In genomic region chr7:134781171-134781570, GRCh38 we compare ENCODE assay signal across 14 cellular contexts. TPM values are rescaled to one million over a fixed set of nuclear protein-coding genes. Genes with fewer than 3 reads are reported as not detected.
DNase-seq lines count a peak whose midpoint lies in the region; ATAC-seq, FAIRE-seq and TF ChIP-seq lines count a peak whose summit lies in the region.
"Had no signal": no experiment of that assay in that cellular context is flagged by ENCODE, and none has a peak within 500 bp of the region (broad histone marks: within the 10 kb centered on the region; RNA-seq: fewer than 3 reads in every experiment).

No MANE protein-coding gene starts in this region.

- peaks cover 28% of the 10 kb centered on the region for H3K4me1 Mint-ChIP-seq in neural crest cell
- peaks cover 12% of the 10 kb centered on the region for H3K4me1 Mint-ChIP-seq in activated naive CD4-positive, alpha-beta T cell treated with anti-CD3 and anti-CD28 coated beads for 36 hours (ENCODE audit: low read depth)
- H3K4me1 Mint-ChIP-seq in CD4-positive, alpha-beta memory T cell = no peaks in the 10 kb centered on the region

- H3K36me3 Mint-ChIP-seq in neural crest cell (ENCODE audit: low read depth) = no peaks in the 10 kb centered on the region
- H3K36me3 Mint-ChIP-seq in activated naive CD4-positive, alpha-beta T cell treated with anti-CD3 and anti-CD28 coated beads for 36 hours (ENCODE audit: low read depth) = no peaks in the 10 kb centered on the region
- H3K36me3 Mint-ChIP-seq in CD4-positive, alpha-beta memory T cell = no peaks in the 10 kb centered on the region
- H3K36me3 Mint-ChIP-seq: T-cell had no signal

- H3K4me3 ChIP-seq in right lobe of liver (peak overlapping the region; percentile 2 to 39 (median 35)), HepG2 (replicated peaks in 1 of 3; ENCODE audit: insufficient read depth in 1 of 3, low read depth in 2 of 3, low read length in 3 of 3) (no peak overlapping the region), esophagus squamous epithelium (peak overlapping the region; percentile 30 to 64 (median 54))
- no peak overlapping the region for H3K4me3 ChIP-seq in CD4-positive, alpha-beta memory T cell (ENCODE audit: low read length in 2 of 2)

- peak overlapping the region; percentile 1 for H3K4me3 Mint-ChIP-seq in neural crest cell
- H3K4me3 Mint-ChIP-seq in activated naive CD4-positive, alpha-beta T cell treated with anti-CD3 and anti-CD28 coated beads for 36 hours = no peak overlapping the region
- H3K4me3 Mint-ChIP-seq in CD4-positive, alpha-beta memory T cell = no peak overlapping the region
- H3K4me3 Mint-ChIP-seq: T-cell had no signal

- intact Hi-C loops in right lobe of liver (cut with DNase I) = no loop called here
- intact Hi-C loops in HepG2 (cut with micrococcal nuclease; ENCODE audit: unreplicated experiment) = no loop called here
- intact Hi-C loops in esophagus squamous epithelium (cut with DNase I) = no loop called here
- intact Hi-C loops in activated naive CD4-positive, alpha-beta T cell treated with anti-CD3 and anti-CD28 coated beads for 36 hours (cut with micrococcal nuclease) = no loop called here
- intact Hi-C loops in CD4-positive, alpha-beta memory T cell (cut with micrococcal nuclease) = no loop called here

- in situ Hi-C loops in HepG2 (cut with HindIII; ENCODE audit: extremely low pct_ligation_motif_present, low pct_unique_long_range_greater_than_20kb) = no loop called here

- CTCF ChIA-PET in HepG2 (lab: Yijun Ruan, JAX; ENCODE audit: low intra/inter-chr PET ratio, low total read pairs) = no interaction called here
- CTCF ChIA-PET in activated naive CD4-positive, alpha-beta T cell treated with anti-CD3 and anti-CD28 coated beads for 36 hours (lab: Charles Lee) = no interaction called here
- CTCF ChIA-PET in CD4-positive, alpha-beta memory T cell (lab: Charles Lee; ENCODE audit: partially characterized antibody) = no interaction called here

- H3K9ac ChIP-seq in HepG2 (ENCODE audit: insufficient read depth, low read depth, low read length) = no peak overlapping the region

- FAIRE-seq in HepG2 (lab: Jason Lieb, UNC) = no peak

- TF ChIP-seq POLR2A in right lobe of liver (IDR thresholded peaks at IDR 0.05) (no peak), HepG2 (IDR thresholded peaks at IDR 0.05; ENCODE audit: insufficient read depth in 1 of 2, low read depth in 2 of 2, low read length in 2 of 2) (no peak), esophagus squamous epithelium (IDR thresholded peaks at IDR 0.05) (no peak)

- TF ChIP-seq EP300 in HepG2 (IDR thresholded peaks at IDR 0.05; ENCODE audit: low read depth in 2 of 2, low read length in 2 of 2) (no peak), HepG2 (CRISPR knock-in tag; IDR thresholded peaks at IDR 0.05; ENCODE audit: borderline replicate concordance) (no peak)

- H3K36me3 ChIP-seq in right lobe of liver = no peaks in the 10 kb centered on the region
- no peaks in the 10 kb centered on the region for H3K36me3 ChIP-seq in HepG2 (replicated peaks in 1 of 2; ENCODE audit: control insufficient read depth in 1 of 2, insufficient read depth in 2 of 2, low read length in 2 of 2)
- no peaks in the 10 kb centered on the region for H3K36me3 ChIP-seq in esophagus squamous epithelium
- no peaks in the 10 kb centered on the region for H3K36me3 ChIP-seq in CD4-positive, alpha-beta memory T cell (ENCODE audit: insufficient read depth, low read length)

- no peaks in the 10 kb centered on the region for H3K4me1 ChIP-seq in right lobe of liver
- peaks cover 15% of the 10 kb centered on the region for H3K4me1 ChIP-seq in HepG2 (ENCODE audit: insufficient read depth, low read length)
- peaks cover 4 to 39% (median 6%) of the 10 kb centered on the region in 3 donors for H3K4me1 ChIP-seq in esophagus squamous epithelium
- H3K4me1 ChIP-seq in CD4-positive, alpha-beta memory T cell (ENCODE audit: insufficient read depth, low read length) = no peaks in the 10 kb centered on the region

- H3K9me3 ChIP-seq in right lobe of liver = no peaks in the 10 kb centered on the region
- no peaks in the 10 kb centered on the region for H3K9me3 ChIP-seq in HepG2 (ENCODE audit: low read length)
- no peaks in the 10 kb centered on the region for H3K9me3 ChIP-seq in esophagus squamous epithelium
- no peaks in the 10 kb centered on the region for H3K9me3 ChIP-seq in CD4-positive, alpha-beta memory T cell (ENCODE audit: control insufficient read depth in 1 of 2, low read length in 2 of 2)

- no peak for DNase-seq in right lobe of liver
- DNase-seq in HepG2 (ENCODE audit: low spot score) = no peak
- DNase-seq in esophagus squamous epithelium (lab: John Stamatoyannopoulos, UW) = no peak
- DNase-seq in neural crest cell (ENCODE audit: low read depth, low spot score) = no peak
- DNase-seq in activated naive CD4-positive, alpha-beta T cell treated with anti-CD3 and anti-CD28 coated beads for 36 hours = no peak
- no peak for DNase-seq in T-helper 9 cell
- DNase-seq in CD4-positive, alpha-beta memory T cell = no peak
- DNase-seq: AML-193, cortex of kidney, islet precursor cell, Kasumi-1, NCI-H446, T-cell had no signal

- no peaks in the 10 kb centered on the region for H3K27me3 Mint-ChIP-seq in neural crest cell (ENCODE audit: low read depth)
- H3K27me3 Mint-ChIP-seq in activated naive CD4-positive, alpha-beta T cell treated with anti-CD3 and anti-CD28 coated beads for 36 hours (ENCODE audit: low read depth) = no peaks in the 10 kb centered on the region
- no peaks in the 10 kb centered on the region for H3K27me3 Mint-ChIP-seq in CD4-positive, alpha-beta memory T cell
- H3K27me3 Mint-ChIP-seq: T-cell had no signal

- BruUV-seq in HepG2 (replicated peaks; lab: Mats Ljungman, UMichigan) = no TSS peak

- POLR2A ChIA-PET in HepG2 (lab: Yijun Ruan, JAX) = no interaction called here
- POLR2A ChIA-PET in CD4-positive, alpha-beta memory T cell (lab: Charles Lee; ENCODE audit: partially characterized antibody) = no interaction called here

- peak overlapping the region; percentile 5 to 63 (median 22) for H3K27ac ChIP-seq in right lobe of liver
- H3K27ac ChIP-seq in HepG2 (ENCODE audit: extremely low read length, insufficient read depth, low read length) = no peak overlapping the region
- peak overlapping the region; percentile 63 to 90 (median 87) for H3K27ac ChIP-seq in esophagus squamous epithelium
- no peak overlapping the region for H3K27ac ChIP-seq in CD4-positive, alpha-beta memory T cell (ENCODE audit: low read depth, low read length)

- no peak overlapping the region for H3K4me2 ChIP-seq in HepG2 (ENCODE audit: low read depth, low read length)

- no peaks in the 10 kb centered on the region for H3K9me3 Mint-ChIP-seq in neural crest cell
- H3K9me3 Mint-ChIP-seq in activated naive CD4-positive, alpha-beta T cell treated with anti-CD3 and anti-CD28 coated beads for 36 hours = no peaks in the 10 kb centered on the region
- H3K9me3 Mint-ChIP-seq in CD4-positive, alpha-beta memory T cell = peaks cover 0 to 3% (median 0%) of the 10 kb centered on the region in 8 donors
- H3K9me3 Mint-ChIP-seq: T-cell had no signal

- H4K20me1 ChIP-seq in HepG2 (ENCODE audit: insufficient read depth, low read length) = no peaks in the 10 kb centered on the region

- H3K27ac Mint-ChIP-seq in neural crest cell (ENCODE audit: unreplicated experiment) = no peak overlapping the region
- H3K27ac Mint-ChIP-seq in activated naive CD4-positive, alpha-beta T cell treated with anti-CD3 and anti-CD28 coated beads for 36 hours = no peak overlapping the region
- H3K27ac Mint-ChIP-seq in CD4-positive, alpha-beta memory T cell = no peak overlapping the region
- H3K27ac Mint-ChIP-seq: T-cell had no signal

- no peak for TF ChIP-seq CTCF in right lobe of liver (IDR thresholded peaks at IDR 0.05)
- TF ChIP-seq CTCF in HepG2 (CRISPR knock-in tag; IDR thresholded peaks at IDR 0.05) = no peak
- no peak for TF ChIP-seq CTCF in esophagus squamous epithelium (IDR thresholded peaks at IDR 0.05)
- no peak for TF ChIP-seq CTCF in neural crest cell (conservative IDR thresholded peaks at IDR 0.05)

- no peak overlapping the region for H2AFZ ChIP-seq in HepG2 (ENCODE audit: low read length)

- WGBS in right lobe of liver (ENCODE audit: insufficient coverage, low coverage, low lambda C conversion rate, missing lambda C conversion rate) = 51% methylated on average over 2 of the region's 2 CpGs
- 46% methylated on average over 2 of the region's 2 CpGs for WGBS in HepG2 (ENCODE audit: low lambda C conversion rate)
- WGBS in esophagus squamous epithelium, 2 donors = 35 to 60% methylated on average over 2 of the region's 2 CpGs

- no peaks in the 10 kb centered on the region for H3K79me2 ChIP-seq in HepG2 (ENCODE audit: insufficient read depth, low read length)

- no peak for TF ChIP-seq RAD21 in HepG2 (CRISPR knock-in tag; IDR thresholded peaks at IDR 0.05)

- ATAC-seq in right lobe of liver (no peak), HepG2 (no peak), GM19452 (IDR thresholded peaks at IDR 0.05; ENCODE audit: unreplicated experiment) (no peak)
- ATAC-seq: T-cell had no signal

- H3K27me3 ChIP-seq in right lobe of liver = no peaks in the 10 kb centered on the region
- no peaks in the 10 kb centered on the region for H3K27me3 ChIP-seq in HepG2 (ENCODE audit: control insufficient read depth in 1 of 2, insufficient read depth in 2 of 2, low read length in 2 of 2)
- H3K27me3 ChIP-seq in esophagus squamous epithelium = no peaks in the 10 kb centered on the region
- no peaks in the 10 kb centered on the region for H3K27me3 ChIP-seq in CD4-positive, alpha-beta memory T cell (ENCODE audit: insufficient read depth, low read length)

RNA-seq across cellular contexts. Expression of gene CALD1, which starts 1.7 kb away (rescaled TPM):
- total RNA-seq in right lobe of liver (100 to 1,000 TPM; 110 to 181 (median 131) TPM), HepG2 (2016; rRNA removed; fragmentation: Illumina TruSeq; extraction: Trizol) (61.2 and 112 TPM in 2 replicates), esophagus squamous epithelium (100 to 1,000 TPM in 2 of 4 donors, 10 to 100 TPM in 2; 32.3 to 462 (median 98.4) TPM), neural crest cell (71.8 and 76.1 TPM in 2 replicates)
- total RNA-seq in HepG2 (2016; cell fraction: cytosol; rRNA removed; fragmentation: Illumina TruSeq; extraction: Trizol; ENCODE audit: low read depth) = 6.9 and 7.3 TPM in 2 replicates
- 58.1 and 110 TPM in 2 replicates for total RNA-seq in HepG2 (2016; cell fraction: insoluble cytoplasmic fraction; rRNA removed; fragmentation: Illumina TruSeq; extraction: Trizol)
- total RNA-seq in HepG2 (2016; cell fraction: membrane; rRNA removed; fragmentation: Illumina TruSeq; extraction: Trizol) = 23.3 and 28.0 TPM in 2 replicates
- 90.3 and 105 TPM in 2 replicates for total RNA-seq in HepG2 (2016; cell fraction: nucleus; rRNA removed; fragmentation: Illumina TruSeq; extraction: Trizol)
- polyA plus RNA-seq in HepG2 (2011; rRNA removed) = 40.5 and 53.0 TPM in 2 replicates
- 23.1 and 27.0 TPM in 2 replicates for polyA plus RNA-seq in HepG2 (2011; cell fraction: cytosol; rRNA removed)
- polyA plus RNA-seq in HepG2 (2011; cell fraction: nucleus; rRNA removed) = 43.6 and 46.2 TPM in 2 replicates
- 46.2 and 70.1 TPM in 2 replicates for polyA plus RNA-seq in HepG2 (2012)
- polyA plus RNA-seq in HepG2 (2016; cell fraction: cytosol; fragmentation: Illumina TruSeq; extraction: Trizol; ENCODE audit: low read depth) = 5.7 and 5.9 TPM in 2 replicates
- polyA plus RNA-seq in HepG2 (2016; cell fraction: insoluble cytoplasmic fraction; fragmentation: Illumina TruSeq; extraction: Trizol; ENCODE audit: low read depth) = 68.7 and 69.2 TPM in 2 replicates
- polyA plus RNA-seq in HepG2 (2016; cell fraction: membrane; fragmentation: Illumina TruSeq; extraction: Trizol; ENCODE audit: low read depth) = 15.4 and 18.4 TPM in 2 replicates
- 147 and 164 TPM in 2 replicates for polyA plus RNA-seq in HepG2 (2016; cell fraction: nucleus; fragmentation: Illumina TruSeq; extraction: Trizol; ENCODE audit: insufficient read depth, low read depth)
- 12.7 and 23.5 TPM in 2 replicates for polyA minus RNA-seq in HepG2 (2011; rRNA and poly(A)+ RNA removed; ENCODE audit: low replicate concordance)
- polyA minus RNA-seq in HepG2 (2011; cell fraction: cytosol; rRNA and poly(A)+ RNA removed) = 42.9 and 53.8 TPM in 2 replicates
- 76.2 and 91.5 TPM in 2 replicates for polyA minus RNA-seq in HepG2 (2011; cell fraction: nucleus; rRNA and poly(A)+ RNA removed)
- total RNA-seq in activated naive CD4-positive, alpha-beta T cell treated with anti-CD3 and anti-CD28 coated beads for 36 hours = under 1 TPM; 0.42 to 0.62 TPM
- not detected for total RNA-seq in CD4-positive, alpha-beta memory T cell
- under 1 TPM in 1 of 2 donors, not detected in 1; 0.13 TPM for polyA plus RNA-seq in CD4-positive, alpha-beta memory T cell

Comparison
In these comparisons a context has a peak if more than half of its experiments do, and no peak if none do; other contexts are left out.
1. H3K27ac ChIP-seq: peak in right lobe of liver (3 of 3) and esophagus squamous epithelium (4 of 4); none in HepG2 (single experiment) and CD4-positive, alpha-beta memory T cell (single experiment).
2. H3K4me3 ChIP-seq: peak in right lobe of liver (3 of 3) and esophagus squamous epithelium (4 of 4); none in HepG2 (0 of 3) and CD4-positive, alpha-beta memory T cell (0 of 2).
3. RNA of gene CALD1, which starts 1.7 kb away (total RNA-seq): 110 to 181 TPM in right lobe of liver, 32.3 to 462 TPM in esophagus squamous epithelium, 6.9 to 112 TPM in HepG2 and 71.8 to 76.1 TPM in neural crest cell; 0.42 to 0.62 TPM in activated naive CD4-positive, alpha-beta T cell treated with anti-CD3 and anti-CD28 coated beads for 36 hours and not detected in CD4-positive, alpha-beta memory T cell; every median in the first group is over 4 times any median in the second.